In the genomic region with DNA sequence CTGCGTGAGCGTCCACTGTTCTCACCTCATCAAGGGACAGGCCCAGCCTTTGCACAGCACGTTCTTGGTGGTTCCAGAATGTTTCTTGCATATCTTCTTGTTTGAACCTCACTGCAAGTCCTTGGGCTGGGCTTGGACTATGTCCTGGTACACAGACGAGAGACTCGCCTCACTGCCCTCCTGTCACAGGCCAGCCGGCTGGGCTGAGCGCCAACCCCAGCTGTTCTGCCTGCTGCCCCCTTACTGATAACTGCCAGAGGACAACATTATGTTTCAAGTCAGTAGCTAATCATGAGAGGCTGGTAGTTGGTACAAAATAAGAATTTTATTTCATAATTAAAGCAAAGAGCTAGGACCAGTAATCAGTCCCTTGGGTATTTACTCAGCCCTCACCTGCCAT, we compare ENCODE assay signal across 1 cellular context.
TF ChIP-seq lines count a peak whose summit lies in the region.

No MANE protein-coding gene starts in this region.

TF ChIP-seq in IMR-90, 13 proteins besides CTCF, POLR2A, EP300 and RAD21 (continued from another document):
- TF ChIP-seq, protein P1, sequence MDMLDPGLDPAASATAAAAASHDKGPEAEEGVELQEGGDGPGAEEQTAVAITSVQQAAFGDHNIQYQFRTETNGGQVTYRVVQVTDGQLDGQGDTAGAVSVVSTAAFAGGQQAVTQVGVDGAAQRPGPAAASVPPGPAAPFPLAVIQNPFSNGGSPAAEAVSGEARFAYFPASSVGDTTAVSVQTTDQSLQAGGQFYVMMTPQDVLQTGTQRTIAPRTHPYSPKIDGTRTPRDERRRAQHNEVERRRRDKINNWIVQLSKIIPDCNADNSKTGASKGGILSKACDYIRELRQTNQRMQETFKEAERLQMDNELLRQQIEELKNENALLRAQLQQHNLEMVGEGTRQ (IDR thresholded peaks at IDR 0.05; ENCODE audit: low read depth, low read length), result no peak
- TF ChIP-seq MAZ (IDR thresholded peaks at IDR 0.05; ENCODE audit: borderline replicate concordance, low read depth, low read length) (no peak), CEBPB (IDR thresholded peaks at IDR 0.05; ENCODE audit: low read depth, low read length) (no peak), BHLHE40 (IDR thresholded peaks at IDR 0.05; ENCODE audit: low read depth, low read length) (no peak), SMC3 (IDR thresholded peaks at IDR 0.05; ENCODE audit: low read depth, low read length) (no peak), MAFK (IDR thresholded peaks at IDR 0.05; ENCODE audit: low read depth, low read length) (no peak), CHD1 (IDR thresholded peaks at IDR 0.05; ENCODE audit: low read depth, low read length) (no peak), MXI1 (IDR thresholded peaks at IDR 0.05; ENCODE audit: borderline replicate concordance, low read depth, low read length) (no peak), RCOR1 (IDR thresholded peaks at IDR 0.05; ENCODE audit: insufficient replicate concordance, low read length) (no peak), FOS (IDR thresholded peaks at IDR 0.05; ENCODE audit: low read depth, low read length) (no peak), NFE2L2 (IDR thresholded peaks at IDR 0.05; ENCODE audit: low read depth, low read length) (no peak), RFX5 (IDR thresholded peaks at IDR 0.05; ENCODE audit: low read depth, low read length) (no peak)
